In genomic region chr1:223208164-223209075, GRCh38 we compare ENCODE assay signal across 26 cellular contexts.
DNase-seq lines count a peak whose midpoint lies in the region; ATAC-seq and TF ChIP-seq lines count a peak whose summit lies in the region.
"Had no signal": no experiment of that assay in that cellular context is flagged by ENCODE, and none has a peak within 500 bp of the region (broad histone marks: within the 10 kb centered on the region; RNA-seq: fewer than 3 reads in every experiment).

No MANE protein-coding gene starts in this region.

- H3K36me3 ChIP-seq in heart right ventricle (no peaks in the 10 kb centered on the region), skeletal muscle tissue (ENCODE audit: control insufficient read depth in 3 of 3, insufficient read depth in 3 of 3, low read length in 3 of 3) (no peaks in the 10 kb centered on the region), osteoblast (ENCODE audit: insufficient read depth, low read length) (no peaks in the 10 kb centered on the region), aorta (ENCODE audit: control insufficient read depth in 1 of 2, insufficient read depth in 2 of 2, low read length in 1 of 2) (no peaks in the 10 kb centered on the region)
- H3K36me3 ChIP-seq: brain microvascular endothelial cell, spleen, uterus had no signal

- H3K4me2 ChIP-seq in osteoblast (ENCODE audit: insufficient read depth, low read length), result no peak overlapping the region

- no peaks in the 10 kb centered on the region for H3K79me2 ChIP-seq in osteoblast (ENCODE audit: insufficient read depth, low read length)

- ATAC-seq in heart right ventricle (peak in 1 of 8 donors; percentile 34), left ventricle myocardium superior (no peak), aorta (ENCODE audit: low FRiP score) (no peak), GM19324 (IDR thresholded peaks at IDR 0.05; ENCODE audit: low FRiP score, unreplicated experiment) (no peak)
- ATAC-seq: GM12878; naive thymus-derived CD8-positive, alpha-beta T cell had no signal

- H3K4me3 ChIP-seq in heart right ventricle, result no peak overlapping the region
- no peak overlapping the region for H3K4me3 ChIP-seq in skeletal muscle tissue (ENCODE audit: low read length in 3 of 3)
- no peak overlapping the region for H3K4me3 ChIP-seq in osteoblast (ENCODE audit: insufficient read depth, low read length)
- no peak overlapping the region for H3K4me3 ChIP-seq in aorta (ENCODE audit: low read length in 2 of 2)
- H3K4me3 ChIP-seq: dorsolateral prefrontal cortex, GM12878, spleen, testis, uterus had no signal

- no peak overlapping the region for H3K9ac ChIP-seq in skeletal muscle tissue (ENCODE audit: low read depth in 1 of 3, low read length in 3 of 3)

- DNase-seq in heart right ventricle (no peak), left ventricle myocardium superior (no peak), astrocyte of the hippocampus (ENCODE audit: low read depth, low spot score) (peak; percentile 31), myocyte (ENCODE audit: low read depth) (peak; percentile 74), osteoblast (ENCODE audit: insufficient read length, low spot score, missing footprints) (no peak), aorta (no peak)
- DNase-seq: activated CD4-positive, alpha-beta memory T cell treated with anti-CD3 and anti-CD28 coated beads, Interleukin-2, amount 10 ng/mL, durations not matched to agents 7 days and 5 days; activated CD4-positive, alpha-beta T cell treated with anti-CD3 and anti-CD28 coated beads for 1 hour; activated CD8-positive, alpha-beta memory T cell treated with anti-CD3 and anti-CD28 coated beads, Interleukin-2, amount 50 U/mL, for 4 hours; activated naive CD4-positive, alpha-beta T cell; brain microvascular endothelial cell; CD4-positive, alpha-beta T cell; dorsolateral prefrontal cortex; H7; midbrain; naive thymus-derived CD8-positive, alpha-beta T cell; NCI-H1092 treated with DMSO at 0.1 percent for 48 hours; NCI-H187; NCI-H524 treated with DMSO at 0.1 percent for 48 hours; occipital lobe; spleen; testis; uterus had no signal

- peak overlapping the region in 7 of 10 donors; percentile 2 to 81 (median 35) for H3K27ac ChIP-seq in heart right ventricle
- H3K27ac ChIP-seq in skeletal muscle tissue (ENCODE audit: low read depth, low read length), result peak overlapping the region; percentile 59
- no peak overlapping the region for H3K27ac ChIP-seq in osteoblast (ENCODE audit: low read depth, low read length)
- no peak overlapping the region for H3K27ac ChIP-seq in aorta (ENCODE audit: low read depth in 1 of 2, low read length in 2 of 2)
- H3K27ac ChIP-seq: brain microvascular endothelial cell, dorsolateral prefrontal cortex, spleen, testis, uterus had no signal

- H4K20me1 ChIP-seq in osteoblast (ENCODE audit: insufficient read depth, low read length), result no peaks in the 10 kb centered on the region

- intact Hi-C loops in heart right ventricle (cut with DNase I), result loop anchor here in 1 of 10 donors (5.0 kb wide), 1 partner anchor 66 kb away; the partner anchor contains the start of gene TLR5
- intact Hi-C loops in left ventricle myocardium superior (cut with micrococcal nuclease), result no loop called here
- intact Hi-C loops in aorta (cut with DNase I), result no loop called here

- H3K27me3 ChIP-seq in heart right ventricle (no peaks in the 10 kb centered on the region), skeletal muscle tissue (ENCODE audit: control insufficient read depth in 3 of 3, insufficient read depth in 3 of 3, low read length in 3 of 3) (no peaks in the 10 kb centered on the region), osteoblast (ENCODE audit: insufficient read depth, low read length) (peaks cover 14% of the 10 kb centered on the region), aorta (ENCODE audit: control insufficient read depth in 1 of 2, insufficient read depth in 2 of 2, low read length in 1 of 2) (peaks cover 0 to 2% of the 10 kb centered on the region in 2 donors)
- H3K27me3 ChIP-seq: brain microvascular endothelial cell, testis, uterus had no signal

- H3K9me3 ChIP-seq in heart right ventricle (no peaks in the 10 kb centered on the region), skeletal muscle tissue (ENCODE audit: control insufficient read depth in 3 of 3, low read length in 3 of 3) (no peaks in the 10 kb centered on the region), osteoblast (ENCODE audit: low read depth, low read length) (no peaks in the 10 kb centered on the region), aorta (ENCODE audit: control insufficient read depth, low read length) (no peaks in the 10 kb centered on the region)
- H3K9me3 ChIP-seq: spleen, testis, uterus had no signal

- H3K4me1 ChIP-seq in heart right ventricle (peaks cover 0 to 30% (median 11%) of the 10 kb centered on the region in 9 donors), skeletal muscle tissue (ENCODE audit: control insufficient read depth in 3 of 3, insufficient read depth in 3 of 3, low read length in 3 of 3) (peaks cover 3 to 9% (median 5%) of the 10 kb centered on the region in 3 donors), osteoblast (ENCODE audit: insufficient read depth, low read length) (no peaks in the 10 kb centered on the region), aorta (ENCODE audit: control insufficient read depth in 1 of 2, insufficient read depth in 2 of 2, low read length in 2 of 2) (no peaks in the 10 kb centered on the region)
- H3K4me1 ChIP-seq: spleen, testis, uterus had no signal

- H2AFZ ChIP-seq in osteoblast (ENCODE audit: low read length), result no peak overlapping the region

- no peak for TF ChIP-seq CTCF in heart right ventricle (IDR thresholded peaks at IDR 0.05)
- TF ChIP-seq CTCF in osteoblast (IDR thresholded peaks at IDR 0.05; ENCODE audit: extremely low read depth, low read depth, low read length), result no peak

- WGBS in heart right ventricle, 2 donors, result 58 to 62% methylated on average over 13 of the region's 13 CpGs
- 70 to 72% methylated on average over 13 of the region's 13 CpGs for WGBS in aorta, 2 donors

Comparison
In these comparisons a context has a peak if more than half of its experiments do, and no peak if none do; other contexts are left out.
1. DNase-seq: peak in astrocyte of the hippocampus (single experiment) and myocyte (single experiment); none in heart right ventricle (0 of 2), left ventricle myocardium superior (single experiment), osteoblast (single experiment) and aorta (0 of 2).
2. H3K27ac ChIP-seq: peak in heart right ventricle (7 of 10) and skeletal muscle tissue (single experiment); none in osteoblast (single experiment) and aorta (0 of 2).